Comparison of ENCODE assay signal across 1 cellular context in the genomic region with DNA sequence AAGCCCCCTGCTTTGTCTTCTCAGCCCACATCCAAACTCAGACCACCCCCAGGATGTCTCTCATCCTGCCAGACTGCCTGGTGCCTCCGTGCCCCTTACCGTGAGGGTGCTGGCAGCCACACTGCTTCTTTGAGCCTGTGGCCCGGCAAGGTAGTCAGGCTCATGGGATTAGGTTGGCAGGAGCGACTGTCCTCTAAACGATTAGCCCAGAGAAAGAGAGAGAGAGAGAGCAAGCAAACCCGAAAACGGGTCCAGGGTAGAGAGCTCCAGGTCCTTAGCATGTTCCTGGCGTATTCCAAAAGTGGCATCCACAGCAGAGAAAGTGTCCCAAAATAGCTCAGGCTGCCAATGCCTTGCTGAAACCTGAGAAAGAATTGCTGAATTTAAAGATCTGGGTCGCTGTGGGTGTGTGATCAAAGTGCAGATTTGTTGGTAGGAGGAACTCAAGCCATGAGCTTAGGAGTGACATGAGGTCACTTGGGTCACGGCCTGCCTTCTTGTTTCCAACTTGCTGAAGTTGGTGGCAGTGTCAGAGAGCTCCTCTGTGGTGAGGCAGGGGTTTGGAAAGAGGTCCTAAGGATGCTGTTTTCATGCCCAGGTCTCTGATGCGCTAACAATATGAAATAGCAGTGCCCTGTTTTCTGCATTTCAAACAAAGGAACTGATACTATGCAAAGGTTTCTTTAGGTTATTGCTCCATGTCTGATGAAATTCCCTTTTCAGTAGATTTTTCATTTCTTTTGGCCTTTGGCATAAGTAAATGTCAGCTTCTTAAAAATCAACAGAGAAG.
TF ChIP-seq lines count a peak whose summit lies in the region.

No MANE protein-coding gene starts in this region.

TF ChIP-seq in GM23338, 12 proteins besides CTCF, POLR2A, EP300 and RAD21 (continued from another document):
- TF ChIP-seq NANOG (IDR thresholded peaks at IDR 0.05; ENCODE audit: borderline replicate concordance): no peak
- TF ChIP-seq, protein P1, sequence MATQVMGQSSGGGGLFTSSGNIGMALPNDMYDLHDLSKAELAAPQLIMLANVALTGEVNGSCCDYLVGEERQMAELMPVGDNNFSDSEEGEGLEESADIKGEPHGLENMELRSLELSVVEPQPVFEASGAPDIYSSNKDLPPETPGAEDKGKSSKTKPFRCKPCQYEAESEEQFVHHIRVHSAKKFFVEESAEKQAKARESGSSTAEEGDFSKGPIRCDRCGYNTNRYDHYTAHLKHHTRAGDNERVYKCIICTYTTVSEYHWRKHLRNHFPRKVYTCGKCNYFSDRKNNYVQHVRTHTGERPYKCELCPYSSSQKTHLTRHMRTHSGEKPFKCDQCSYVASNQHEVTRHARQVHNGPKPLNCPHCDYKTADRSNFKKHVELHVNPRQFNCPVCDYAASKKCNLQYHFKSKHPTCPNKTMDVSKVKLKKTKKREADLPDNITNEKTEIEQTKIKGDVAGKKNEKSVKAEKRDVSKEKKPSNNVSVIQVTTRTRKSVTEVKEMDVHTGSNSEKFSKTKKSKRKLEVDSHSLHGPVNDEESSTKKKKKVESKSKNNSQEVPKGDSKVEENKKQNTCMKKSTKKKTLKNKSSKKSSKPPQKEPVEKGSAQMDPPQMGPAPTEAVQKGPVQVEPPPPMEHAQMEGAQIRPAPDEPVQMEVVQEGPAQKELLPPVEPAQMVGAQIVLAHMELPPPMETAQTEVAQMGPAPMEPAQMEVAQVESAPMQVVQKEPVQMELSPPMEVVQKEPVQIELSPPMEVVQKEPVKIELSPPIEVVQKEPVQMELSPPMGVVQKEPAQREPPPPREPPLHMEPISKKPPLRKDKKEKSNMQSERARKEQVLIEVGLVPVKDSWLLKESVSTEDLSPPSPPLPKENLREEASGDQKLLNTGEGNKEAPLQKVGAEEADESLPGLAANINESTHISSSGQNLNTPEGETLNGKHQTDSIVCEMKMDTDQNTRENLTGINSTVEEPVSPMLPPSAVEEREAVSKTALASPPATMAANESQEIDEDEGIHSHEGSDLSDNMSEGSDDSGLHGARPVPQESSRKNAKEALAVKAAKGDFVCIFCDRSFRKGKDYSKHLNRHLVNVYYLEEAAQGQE (IDR thresholded peaks at IDR 0.05; ENCODE audit: unreplicated experiment): no peak
- no peak for TF ChIP-seq EZH2phosphoT487 (IDR thresholded peaks at IDR 0.05; ENCODE audit: unreplicated experiment)
- TF ChIP-seq CREB1 (CRISPR knock-in tag; IDR thresholded peaks at IDR 0.05; ENCODE audit: low read depth): no peak
